Comparison of ENCODE assay signal across 8 cellular contexts in genomic region chr3:15108082-15108545, GRCh38. TPM values are rescaled to one million over a fixed set of nuclear protein-coding genes. Genes with fewer than 3 reads are reported as not detected.
DNase-seq lines count a peak whose midpoint lies in the region; ATAC-seq and TF ChIP-seq lines count a peak whose summit lies in the region.

No MANE protein-coding gene starts in this region.

- H4K20me1 ChIP-seq in Loucy (ENCODE audit: insufficient read depth, low read length, poor library complexity, severe bottlenecking), result no peaks in the 10 kb centered on the region

- H2AFZ ChIP-seq in Loucy (ENCODE audit: low read length), result peak overlapping the region; percentile 83

- H3K4me3 ChIP-seq in Loucy (ENCODE audit: low read length, poor library complexity, severe bottlenecking) (peak overlapping the region; percentile 32), adrenal gland (no peak overlapping the region), right atrium auricular region (no peak overlapping the region)

- TF ChIP-seq POLR2A in adrenal gland (IDR thresholded peaks at IDR 0.05), result no peak

- no peaks in the 10 kb centered on the region for H3K36me3 ChIP-seq in Loucy (ENCODE audit: insufficient read depth, low read length)
- no peaks in the 10 kb centered on the region for H3K36me3 ChIP-seq in adrenal gland (replicated peaks in 1 of 2)
- H3K36me3 ChIP-seq in right atrium auricular region, result no peaks in the 10 kb centered on the region

- H3K4me2 ChIP-seq in Loucy (ENCODE audit: low read depth, low read length, poor library complexity, severe bottlenecking), result peak overlapping the region; percentile 64

- TF ChIP-seq CTCF in Loucy (conservative IDR thresholded peaks at IDR 0.05; ENCODE audit: low read length), result peak; percentile 95
- peak; percentile 73 to 90 (median 84) for TF ChIP-seq CTCF in adrenal gland (IDR thresholded peaks at IDR 0.05)
- peak; percentile 83 to 92 for TF ChIP-seq CTCF in right atrium auricular region (IDR thresholded peaks at IDR 0.05)

- H3K27ac ChIP-seq in adrenal gland (no peak overlapping the region), right atrium auricular region (no peak overlapping the region)

- no peaks in the 10 kb centered on the region for H3K79me2 ChIP-seq in Loucy (ENCODE audit: insufficient read depth, low read length)

- no peaks in the 10 kb centered on the region for H3K27me3 ChIP-seq in Loucy (ENCODE audit: insufficient read depth, low read length, poor library complexity, severe bottlenecking)
- no peaks in the 10 kb centered on the region for H3K27me3 ChIP-seq in adrenal gland
- H3K27me3 ChIP-seq in right atrium auricular region, result no peaks in the 10 kb centered on the region

- H3K9me2 ChIP-seq in Loucy (replicated peaks; ENCODE audit: low read depth, low read length), result no peaks in the 10 kb centered on the region

- no peak overlapping the region for H3K9ac ChIP-seq in Loucy (ENCODE audit: low read depth, low read length, poor library complexity, severe bottlenecking)

- H3F3A ChIP-seq in Loucy (ENCODE audit: low read depth), result no peaks in the 10 kb centered on the region

- DNase-seq in COLO668 (lab: John Stamatoyannopoulos, UW; ENCODE audit: unreplicated experiment) (peak; percentile 69), T follicular helper cell (ENCODE audit: low read depth) (peak; percentile 58), adrenal gland (peak; percentile 73 to 84 (median 78)), right atrium auricular region (ENCODE audit: low spot score) (no peak), sciatic nerve (ENCODE audit: low spot score) (peak; percentile 85)

- intact Hi-C loops in adrenal gland (cut with DNase I), result loop anchor here in 1 of 2 donors (10.0 kb wide), 1 partner anchor 297 kb away; no protein-coding TSS in a partner anchor
- intact Hi-C loops in sciatic nerve (cut with DNase I), result no loop called here

- 18 to 35% (median 19%) methylated on average over 5 to 11 of the region's 11 CpGs for WGBS in adrenal gland, 4 donors

- H3K9me3 ChIP-seq in Loucy (ENCODE audit: insufficient read depth, low read depth, low read length) (no peaks in the 10 kb centered on the region), adrenal gland (replicated peaks in 1 of 3) (no peaks in the 10 kb centered on the region), right atrium auricular region (no peaks in the 10 kb centered on the region)

- ATAC-seq in GM21447 (IDR thresholded peaks at IDR 0.05; ENCODE audit: unreplicated experiment) (peak; percentile 83), sciatic nerve (peak; percentile 91), GM18870 (IDR thresholded peaks at IDR 0.05; ENCODE audit: unreplicated experiment) (no peak)

- H3K4me1 ChIP-seq in Loucy (ENCODE audit: insufficient read depth, low read length, poor library complexity, severe bottlenecking), result peaks cover 2% of the 10 kb centered on the region
- peaks cover 0 to 8% of the 10 kb centered on the region in 2 donors for H3K4me1 ChIP-seq in adrenal gland (replicated peaks in 1 of 2)
- peaks cover 0 to 10% of the 10 kb centered on the region in 2 donors for H3K4me1 ChIP-seq in right atrium auricular region

RNA-seq across cellular contexts. Expression of gene RBSN, which starts 9.2 kb away (rescaled TPM):
- 10 to 100 TPM; 20.8 to 33.9 (median 26.0) TPM for total RNA-seq in adrenal gland
- polyA plus RNA-seq in adrenal gland, result 10 to 100 TPM in 2 of 3 donors, 1 to 10 TPM in 1; 5.7 to 14.8 (median 11.0) TPM
- 10 to 100 TPM; 18.5 to 22.2 TPM for total RNA-seq in right atrium auricular region
- total RNA-seq in sciatic nerve, result 38.9 TPM

RNA-seq across cellular contexts. Expression of gene MRPS25, which starts 43.0 kb away (rescaled TPM):
- total RNA-seq in adrenal gland (10 to 100 TPM; 12.9 to 66.7 (median 42.7) TPM), right atrium auricular region (100 to 1,000 TPM in 1 of 2 donors, 10 to 100 TPM in 1; 29.2 to 121 TPM), sciatic nerve (48.9 TPM)
- polyA plus RNA-seq in adrenal gland, result 100 to 1,000 TPM in 1 of 3 donors, 10 to 100 TPM in 2; 47.1 to 145 (median 65.4) TPM
